8 cellular contexts compared by ENCODE assay signal in genomic region chr20:46681032-46681854, GRCh38. TPM values are rescaled to one million over a fixed set of nuclear protein-coding genes. Genes with fewer than 3 reads are reported as not detected.
DNase-seq lines count a peak whose midpoint lies in the region; ATAC-seq and TF ChIP-seq lines count a peak whose summit lies in the region.

No MANE protein-coding gene starts in this region.

- H4K20me1 ChIP-seq in PC-3 (ENCODE audit: low read length) = 0 out of 2 replicates have a peak, but pooled peaks cover 6% of the 10 kb centered on the region

- POLR2A ChIA-PET in CD8-positive, alpha-beta memory T cell (lab: Charles Lee) = interaction anchor here (0.7 kb wide), 1 partner anchor 524 kb away, joined by 3 read pairs; no protein-coding TSS in a partner anchor
- POLR2A ChIA-PET in PC-3 (lab: Charles Lee; ENCODE audit: unreplicated experiment) = no interaction called here

- peaks cover 0 to 36% (median 5%) of the 10 kb centered on the region in 3 donors for H3K36me3 Mint-ChIP-seq in CD8-positive, alpha-beta memory T cell
- H3K36me3 Mint-ChIP-seq in activated T-cell treated with anti-CD3 and anti-CD28 coated beads, Interleukin-2, amount 50 U/mL, for 4 hours (ENCODE audit: insufficient read depth) = peaks cover 22% of the 10 kb centered on the region
- H3K36me3 Mint-ChIP-seq in osteocyte (ENCODE audit: unreplicated experiment) = peaks cover 9% of the 10 kb centered on the region

- H3K36me3 ChIP-seq in CD8-positive, alpha-beta memory T cell (ENCODE audit: insufficient read depth, low read length) = no peaks in the 10 kb centered on the region
- H3K36me3 ChIP-seq in PC-3 (ENCODE audit: low read depth, low read length) = peaks cover 13% of the 10 kb centered on the region
- peaks cover 0 to 25% (median 0%) of the 10 kb centered on the region in 4 donors for H3K36me3 ChIP-seq in upper lobe of left lung

- no peak overlapping the region for H2AFZ ChIP-seq in PC-3 (ENCODE audit: low read length)

- ATAC-seq in PC-3 (peak; percentile 69), upper lobe of left lung (ENCODE audit: low FRiP score in 2 of 2) (peak in 1 of 2 donors; percentile 57), HG03342 (IDR thresholded peaks at IDR 0.05; ENCODE audit: unreplicated experiment) (no peak)
- peak; percentile 81 to 83 for ATAC-seq in activated T-cell treated with anti-CD3 and anti-CD28 coated beads, Interleukin-2, amount 50 U/mL, for 4 hours

- no peak overlapping the region for H3K9ac ChIP-seq in PC-3 (ENCODE audit: low read length)

- no peaks in the 10 kb centered on the region for H3K27me3 ChIP-seq in CD8-positive, alpha-beta memory T cell (ENCODE audit: insufficient read depth, low read length, poor library complexity, severe bottlenecking)
- H3K27me3 ChIP-seq in PC-3 (ENCODE audit: low read length) (no peaks in the 10 kb centered on the region), upper lobe of left lung (no peaks in the 10 kb centered on the region)

- H3F3A ChIP-seq in PC-3 (ENCODE audit: low read length, unreplicated experiment) = no peaks in the 10 kb centered on the region

- H3K27ac ChIP-seq in CD8-positive, alpha-beta memory T cell (ENCODE audit: low read depth, low read length) = no peak overlapping the region
- H3K27ac ChIP-seq in PC-3 (ENCODE audit: low read length) (no peak overlapping the region), upper lobe of left lung (no peak overlapping the region)

- peaks cover 0 to 4% of the 10 kb centered on the region in 2 donors for H3K27me3 Mint-ChIP-seq in CD8-positive, alpha-beta memory T cell
- H3K27me3 Mint-ChIP-seq in activated T-cell treated with anti-CD3 and anti-CD28 coated beads, Interleukin-2, amount 50 U/mL, for 4 hours (ENCODE audit: low read depth) = no peaks in the 10 kb centered on the region
- H3K27me3 Mint-ChIP-seq in osteocyte (ENCODE audit: unreplicated experiment) = no peaks in the 10 kb centered on the region

- H3K9me3 ChIP-seq in CD8-positive, alpha-beta memory T cell (ENCODE audit: low read length) = no peaks in the 10 kb centered on the region
- H3K9me3 ChIP-seq in PC-3 (ENCODE audit: low read length) (no peaks in the 10 kb centered on the region), upper lobe of left lung (no peaks in the 10 kb centered on the region)

- H3K4me1 Mint-ChIP-seq in CD8-positive, alpha-beta memory T cell = peaks cover 33 to 57% (median 34%) of the 10 kb centered on the region in 3 donors
- H3K4me1 Mint-ChIP-seq in activated T-cell treated with anti-CD3 and anti-CD28 coated beads, Interleukin-2, amount 50 U/mL, for 4 hours (ENCODE audit: low read depth) = peaks cover 38% of the 10 kb centered on the region
- peaks cover 24% of the 10 kb centered on the region for H3K4me1 Mint-ChIP-seq in osteocyte (ENCODE audit: unreplicated experiment)

- H3K4me1 ChIP-seq in CD8-positive, alpha-beta memory T cell (ENCODE audit: insufficient read depth, low read length) = peaks cover 22% of the 10 kb centered on the region
- no peaks in the 10 kb centered on the region for H3K4me1 ChIP-seq in PC-3 (ENCODE audit: insufficient read depth, low read length)
- peaks cover 6 to 16% (median 13%) of the 10 kb centered on the region in 4 donors for H3K4me1 ChIP-seq in upper lobe of left lung

- no peak overlapping the region for H3K4me3 ChIP-seq in CD8-positive, alpha-beta memory T cell (ENCODE audit: low read length)
- H3K4me3 ChIP-seq in PC-3 (ENCODE audit: low read length) = no peak overlapping the region
- H3K4me3 ChIP-seq in fibroblast of the aortic adventitia (ENCODE audit: low read depth, low read length) = no peak overlapping the region
- no peak overlapping the region for H3K4me3 ChIP-seq in upper lobe of left lung

- H3K4me2 ChIP-seq in PC-3 (ENCODE audit: low read length) = no peak overlapping the region

- TF ChIP-seq EP300 in upper lobe of left lung (IDR thresholded peaks at IDR 0.05) = no peak

- CTCF ChIA-PET in CD8-positive, alpha-beta memory T cell (lab: Charles Lee) = interaction anchor here (0.7 to 2.3 kb wide), 6 partner anchors 9 to 1072 kb away, joined by 3 to 10 read pairs (median 4); partner anchors contain the start of gene ZNF334
- CTCF ChIA-PET in PC-3 (lab: Charles Lee) = interaction anchor here (0.7 kb wide), 1 partner anchor 9 kb away, joined by 5 read pairs; no protein-coding TSS in a partner anchor

- TF ChIP-seq CTCF in PC-3 (conservative IDR thresholded peaks at IDR 0.05; ENCODE audit: low read depth, low read length) (peak; percentile 92), fibroblast of the aortic adventitia (IDR thresholded peaks at IDR 0.05; ENCODE audit: insufficient read depth, low read length) (peak; percentile 75), osteocyte (IDR thresholded peaks at IDR 0.05) (peak; percentile 79), upper lobe of left lung (IDR thresholded peaks at IDR 0.05) (peak; percentile 46 to 78 (median 64))

- TF ChIP-seq POLR2A in upper lobe of left lung (IDR thresholded peaks at IDR 0.05) = no peak

- H3K9me3 Mint-ChIP-seq in CD8-positive, alpha-beta memory T cell = no peaks in the 10 kb centered on the region
- no peaks in the 10 kb centered on the region for H3K9me3 Mint-ChIP-seq in activated T-cell treated with anti-CD3 and anti-CD28 coated beads, Interleukin-2, amount 50 U/mL, for 4 hours
- H3K9me3 Mint-ChIP-seq in osteocyte (ENCODE audit: unreplicated experiment) = no peaks in the 10 kb centered on the region

- intact Hi-C loops in PC-3 (cut with micrococcal nuclease) = loop anchor here (1.0 to 2.0 kb wide), 2 partner anchors 118 to 160 kb away; no protein-coding TSS in a partner anchor

- 53 to 57% methylated on average over 14 of the region's 14 CpGs for WGBS in upper lobe of left lung, 2 donors

- no peak overlapping the region for H3K4me3 Mint-ChIP-seq in CD8-positive, alpha-beta memory T cell
- H3K4me3 Mint-ChIP-seq in activated T-cell treated with anti-CD3 and anti-CD28 coated beads, Interleukin-2, amount 50 U/mL, for 4 hours = no peak overlapping the region
- no peak overlapping the region for H3K4me3 Mint-ChIP-seq in osteocyte (ENCODE audit: unreplicated experiment)

- peak overlapping the region in 7 of 8 donors; percentile 22 to 85 (median 53) for H3K27ac Mint-ChIP-seq in CD8-positive, alpha-beta memory T cell
- H3K27ac Mint-ChIP-seq in osteocyte (ENCODE audit: unreplicated experiment) = no peak overlapping the region

- peak; percentile 39 to 69 (median 53) for DNase-seq in CD8-positive, alpha-beta memory T cell
- peak; percentile 42 for DNase-seq in HuH-7.5 (ENCODE audit: low spot score)
- peak; percentile 87 for DNase-seq in PC-3
- peak; percentile 67 for DNase-seq in activated T-cell treated with anti-CD3 and anti-CD28 coated beads, Interleukin-2, amount 50 U/mL, for 4 hours
- peak; percentile 56 for DNase-seq in fibroblast of the aortic adventitia (ENCODE audit: low read depth)
- DNase-seq in osteocyte (ENCODE audit: extremely low spot score, unreplicated experiment) = no peak
- peak in 1 of 2 donors; percentile 47 for DNase-seq in upper lobe of left lung

- BruUV-seq in PC-3 (replicated peaks; lab: Mats Ljungman, UMichigan) = no TSS peak

- H3K79me2 ChIP-seq in PC-3 (ENCODE audit: low read length) = peaks cover 18% of the 10 kb centered on the region

- H3K9me2 ChIP-seq in PC-3 (replicated peaks; ENCODE audit: low read length) = no peaks in the 10 kb centered on the region

RNA-seq across cellular contexts. Expression of gene TP53RK, which starts 8.0 kb away (rescaled TPM):
- total RNA-seq in CD8-positive, alpha-beta memory T cell = 10 to 100 TPM; 16.6 to 17.4 TPM
- polyA plus RNA-seq in CD8-positive, alpha-beta memory T cell = 14.1 TPM
- total RNA-seq in PC-3 (2014; rRNA removed) = 41.4 and 48.1 TPM in 2 replicates
- 10 to 100 TPM; 12.9 to 14.1 (median 14.1) TPM for total RNA-seq in activated T-cell treated with anti-CD3 and anti-CD28 coated beads, Interleukin-2, amount 50 U/mL, for 4 hours
- total RNA-seq in fibroblast of the aortic adventitia (ENCODE audit: low replicate concordance) = 12.4 and 17.4 TPM in 2 replicates
- total RNA-seq in osteocyte = 13.6 and 15.4 TPM in 2 replicates
- 10 to 100 TPM in 4 of 6 donors, 1 to 10 TPM in 2; 8.1 to 21.9 (median 12.5) TPM for total RNA-seq in upper lobe of left lung

RNA-seq across cellular contexts. Expression of gene SLC2A10, which starts 28.2 kb away (rescaled TPM):
- total RNA-seq in CD8-positive, alpha-beta memory T cell = not detected
- polyA plus RNA-seq in CD8-positive, alpha-beta memory T cell = 0.05 TPM
- total RNA-seq in PC-3 (2014; rRNA removed) = 9.6 and 10.8 TPM in 2 replicates
- not detected for total RNA-seq in activated T-cell treated with anti-CD3 and anti-CD28 coated beads, Interleukin-2, amount 50 U/mL, for 4 hours
- 37.4 and 43.4 TPM in 2 replicates for total RNA-seq in fibroblast of the aortic adventitia (ENCODE audit: low replicate concordance)
- 21.6 and 24.8 TPM in 2 replicates for total RNA-seq in osteocyte
- 10 to 100 TPM in 4 of 6 donors, 1 to 10 TPM in 2; 5.5 to 93.2 (median 13.8) TPM for total RNA-seq in upper lobe of left lung

RNA-seq across cellular contexts. Expression of gene SLC13A3, which starts 30.0 kb away (rescaled TPM):
- under 1 TPM in 1 of 2 experiments, not detected in 1; 0.11 TPM for total RNA-seq in CD8-positive, alpha-beta memory T cell
- polyA plus RNA-seq in CD8-positive, alpha-beta memory T cell = not detected
- total RNA-seq in PC-3 (2014; rRNA removed) (not detected in 2 replicates), fibroblast of the aortic adventitia (ENCODE audit: low replicate concordance) (3.0 and 4.2 TPM in 2 replicates), osteocyte (1.8 and 2.1 TPM in 2 replicates), upper lobe of left lung (10 to 100 TPM in 1 of 6 donors, 1 to 10 TPM in 4, under 1 TPM in 1; 0.88 to 11.5 (median 1.3) TPM)
- under 1 TPM; 0.08 to 0.19 (median 0.13) TPM for total RNA-seq in activated T-cell treated with anti-CD3 and anti-CD28 coated beads, Interleukin-2, amount 50 U/mL, for 4 hours

Comparison
In these comparisons a context has a peak if more than half of its experiments do, and no peak if none do; other contexts are left out.
1. RNA of gene SLC2A10, which starts 28.2 kb away (total RNA-seq): 37.4 to 43.4 TPM in fibroblast of the aortic adventitia, 21.6 to 24.8 TPM in osteocyte, 5.5 to 93.2 TPM in upper lobe of left lung and 9.6 to 10.8 TPM in PC-3; not detected in CD8-positive, alpha-beta memory T cell and not detected in activated T-cell treated with anti-CD3 and anti-CD28 coated beads, Interleukin-2, amount 50 U/mL, for 4 hours; every median in the first group is over 4 times any median in the second.
2. Peak in every context shown above with its lines, with median percentiles within 50 percentile points of each other: CTCF ChIP-seq.